8 cellular contexts compared by ENCODE assay signal in genomic region chr15:42575188-42576039, GRCh38. TPM values are rescaled to one million over a fixed set of nuclear protein-coding genes. Genes with fewer than 3 reads are reported as not detected.
DNase-seq lines count a peak whose midpoint lies in the region; ATAC-seq and TF ChIP-seq lines count a peak whose summit lies in the region.

Gene STARD9, plus strand, starts transcription at chr15:42575606. Its CDS starts 110 bp downstream, at chr15:42575716.

- H3K79me2 ChIP-seq in Loucy (ENCODE audit: insufficient read depth, low read length), result peaks cover 49% of the 10 kb centered on the region

- peaks cover 25% of the 10 kb centered on the region for H4K20me1 ChIP-seq in Loucy (ENCODE audit: insufficient read depth, low read length, poor library complexity, severe bottlenecking)

- peaks cover 23% of the 10 kb centered on the region for H3K27me3 Mint-ChIP-seq in activated T-helper 2 cell treated with anti-CD3 and anti-CD28 coated beads, Interferon-gamma antibody, Interleukin-2, Interleukin-4, amounts not matched to agents 10 μg/mL and 5 μg/mL and 100 μg/mL, durations not matched to agents 14 hours and 24 hours and 36 hours (ENCODE audit: low read depth)
- no peaks in the 10 kb centered on the region for H3K27me3 Mint-ChIP-seq in natural killer cell treated with Interleukin-12 subunit alpha and Interleukin-12 subunit beta and Interleukin-15 and Interleukin-18, amount 100 ng/mL, for 72 hours

- peak within 1 kb of the TSS; percentile 94 for H2AFZ ChIP-seq in Loucy (ENCODE audit: low read length)

- H3K27me3 ChIP-seq in H7 (ENCODE audit: control insufficient read depth, insufficient read depth, low read length) (peaks cover 23% of the 10 kb centered on the region), Loucy (ENCODE audit: insufficient read depth, low read length, poor library complexity, severe bottlenecking) (no peaks in the 10 kb centered on the region), RWPE2 (ENCODE audit: insufficient read depth, poor library complexity, severe bottlenecking) (no peaks in the 10 kb centered on the region)

- H3K36me3 Mint-ChIP-seq in activated T-helper 2 cell treated with anti-CD3 and anti-CD28 coated beads, Interferon-gamma antibody, Interleukin-2, Interleukin-4, amounts not matched to agents 10 μg/mL and 5 μg/mL and 100 μg/mL, durations not matched to agents 14 hours and 24 hours and 36 hours (ENCODE audit: low read depth), result peaks cover 7% of the 10 kb centered on the region
- no peaks in the 10 kb centered on the region for H3K36me3 Mint-ChIP-seq in natural killer cell treated with Interleukin-12 subunit alpha and Interleukin-12 subunit beta and Interleukin-15 and Interleukin-18, amount 100 ng/mL, for 72 hours

- H3K9me3 ChIP-seq in Loucy (ENCODE audit: insufficient read depth, low read depth, low read length), result no peaks in the 10 kb centered on the region
- H3K9me3 ChIP-seq in RWPE2 (ENCODE audit: severe bottlenecking), result no peaks in the 10 kb centered on the region

- TF ChIP-seq CTCF in Loucy (conservative IDR thresholded peaks at IDR 0.05; ENCODE audit: low read length) (no peak), RWPE2 (IDR thresholded peaks at IDR 0.05; ENCODE audit: poor library complexity, severe bottlenecking) (no peak), fibroblast of pulmonary artery (IDR thresholded peaks at IDR 0.05; ENCODE audit: low read length, missing control alignments) (no peak)

- H3K4me1 Mint-ChIP-seq in activated T-helper 2 cell treated with anti-CD3 and anti-CD28 coated beads, Interferon-gamma antibody, Interleukin-2, Interleukin-4, amounts not matched to agents 10 μg/mL and 5 μg/mL and 100 μg/mL, durations not matched to agents 14 hours and 24 hours and 36 hours (ENCODE audit: low read depth), result peaks cover 34% of the 10 kb centered on the region
- H3K4me1 Mint-ChIP-seq in natural killer cell treated with Interleukin-12 subunit alpha and Interleukin-12 subunit beta and Interleukin-15 and Interleukin-18, amount 100 ng/mL, for 72 hours (ENCODE audit: low read depth in 2 of 2), result peaks cover 24 to 31% of the 10 kb centered on the region in 2 donors

- peak; percentile 98 for DNase-seq in ELR (ENCODE audit: low read depth)
- DNase-seq in H7, result peak; percentile 98
- peak; percentile 100 for DNase-seq in RWPE2 (ENCODE audit: low spot score)
- peak; percentile 94 for DNase-seq in activated T-helper 2 cell treated with anti-CD3 and anti-CD28 coated beads, Interferon-gamma antibody, Interleukin-2, Interleukin-4, amounts not matched to agents 10 μg/mL and 5 μg/mL and 100 μg/mL, durations not matched to agents 14 hours and 24 hours and 36 hours (ENCODE audit: low spot score)
- DNase-seq in fibroblast of pulmonary artery (ENCODE audit: low read depth), result peak; percentile 99
- peak; percentile 97 for DNase-seq in natural killer cell treated with Interleukin-12 subunit alpha and Interleukin-12 subunit beta and Interleukin-15 and Interleukin-18, amount 100 ng/mL, for 72 hours (ENCODE audit: low spot score)
- peak; percentile 95 for DNase-seq in stimulated activated naive CD4-positive, alpha-beta T cell treated with Interleukin-2 at 50 U/mL for 16 hours (lab: John Stamatoyannopoulos, UW)

- intact Hi-C loops in activated T-helper 2 cell treated with anti-CD3 and anti-CD28 coated beads, Interferon-gamma antibody, Interleukin-2, Interleukin-4, amounts not matched to agents 10 μg/mL and 5 μg/mL and 100 μg/mL, durations not matched to agents 14 hours and 24 hours and 36 hours (cut with micrococcal nuclease), result loop anchor here (1.0 to 2.0 kb wide), 5 partner anchors 27 to 302 kb away; partner anchors contain the start of genes GANC, HAUS2, LRRC57 and TMEM87A

- H3K9me2 ChIP-seq in Loucy (replicated peaks; ENCODE audit: low read depth, low read length), result no peaks in the 10 kb centered on the region

- H3K36me3 ChIP-seq in H7 (replicated peaks; ENCODE audit: control insufficient read depth, insufficient read depth, low read length) (no peaks in the 10 kb centered on the region), Loucy (ENCODE audit: insufficient read depth, low read length) (no peaks in the 10 kb centered on the region), RWPE2 (ENCODE audit: low read depth) (no peaks in the 10 kb centered on the region)

- peak within 1 kb of the TSS; percentile 79 for H3K9ac ChIP-seq in Loucy (ENCODE audit: low read depth, low read length, poor library complexity, severe bottlenecking)

- peak within 1 kb of the TSS; percentile 77 for H3K27ac Mint-ChIP-seq in activated T-helper 2 cell treated with anti-CD3 and anti-CD28 coated beads, Interferon-gamma antibody, Interleukin-2, Interleukin-4, amounts not matched to agents 10 μg/mL and 5 μg/mL and 100 μg/mL, durations not matched to agents 14 hours and 24 hours and 36 hours
- H3K27ac Mint-ChIP-seq in natural killer cell treated with Interleukin-12 subunit alpha and Interleukin-12 subunit beta and Interleukin-15 and Interleukin-18, amount 100 ng/mL, for 72 hours, result peak within 1 kb of the TSS; percentile 2 to 71

- peak within 1 kb of the TSS; percentile 93 for H3K4me2 ChIP-seq in Loucy (ENCODE audit: low read depth, low read length, poor library complexity, severe bottlenecking)

- H3K27ac ChIP-seq in RWPE2 (ENCODE audit: poor library complexity, severe bottlenecking), result no peak within 1 kb of the TSS

- ATAC-seq in RWPE2 (ENCODE audit: low read depth), result peak; percentile 94
- ATAC-seq in natural killer cell treated with Interleukin-12 subunit alpha and Interleukin-12 subunit beta and Interleukin-15 and Interleukin-18, amount 100 ng/mL, for 72 hours, result peak; percentile 97

- H3K4me3 Mint-ChIP-seq in activated T-helper 2 cell treated with anti-CD3 and anti-CD28 coated beads, Interferon-gamma antibody, Interleukin-2, Interleukin-4, amounts not matched to agents 10 μg/mL and 5 μg/mL and 100 μg/mL, durations not matched to agents 14 hours and 24 hours and 36 hours (ENCODE audit: low read depth), result peak within 1 kb of the TSS; percentile 93
- peak within 1 kb of the TSS; percentile 95 for H3K4me3 Mint-ChIP-seq in natural killer cell treated with Interleukin-12 subunit alpha and Interleukin-12 subunit beta and Interleukin-15 and Interleukin-18, amount 100 ng/mL, for 72 hours

- H3K4me1 ChIP-seq in Loucy (ENCODE audit: insufficient read depth, low read length, poor library complexity, severe bottlenecking), result peaks cover 35% of the 10 kb centered on the region
- peaks cover 9% of the 10 kb centered on the region for H3K4me1 ChIP-seq in RWPE2 (ENCODE audit: insufficient read depth, poor library complexity, severe bottlenecking)

- no peaks in the 10 kb centered on the region for H3F3A ChIP-seq in Loucy (ENCODE audit: low read depth)

- H3K4me3 ChIP-seq in H7 (ENCODE audit: insufficient read depth, low read depth, low read length) (peak within 1 kb of the TSS; percentile 75), Loucy (ENCODE audit: low read length, poor library complexity, severe bottlenecking) (peak within 1 kb of the TSS; percentile 76), RWPE2 (ENCODE audit: severe bottlenecking) (peak within 1 kb of the TSS; percentile 54), fibroblast of pulmonary artery (replicated peaks; ENCODE audit: low read depth, low read length) (peak within 1 kb of the TSS; percentile 86)

- H3K9me3 Mint-ChIP-seq in activated T-helper 2 cell treated with anti-CD3 and anti-CD28 coated beads, Interferon-gamma antibody, Interleukin-2, Interleukin-4, amounts not matched to agents 10 μg/mL and 5 μg/mL and 100 μg/mL, durations not matched to agents 14 hours and 24 hours and 36 hours, result no peaks in the 10 kb centered on the region
- H3K9me3 Mint-ChIP-seq in natural killer cell treated with Interleukin-12 subunit alpha and Interleukin-12 subunit beta and Interleukin-15 and Interleukin-18, amount 100 ng/mL, for 72 hours, result no peaks in the 10 kb centered on the region

RNA-seq across cellular contexts. Expression of gene STARD9, which starts in this region (rescaled TPM):
- total RNA-seq in H7 (2014; rRNA removed; shearing (Covaris generic)), result 1.4 and 2.8 TPM in 2 replicates
- 10.0 and 11.9 TPM in 2 replicates for total RNA-seq in activated T-helper 2 cell treated with anti-CD3 and anti-CD28 coated beads, Interferon-gamma antibody, Interleukin-2, Interleukin-4, amounts not matched to agents 10 μg/mL and 5 μg/mL and 100 μg/mL, durations not matched to agents 14 hours and 24 hours and 36 hours
- total RNA-seq in natural killer cell treated with Interleukin-12 subunit alpha and Interleukin-12 subunit beta and Interleukin-15 and Interleukin-18, amount 100 ng/mL, for 72 hours, result 10 to 100 TPM in 1 of 2 donors, 1 to 10 TPM in 1; 8.9 to 22.6 TPM
